In the genomic region with DNA sequence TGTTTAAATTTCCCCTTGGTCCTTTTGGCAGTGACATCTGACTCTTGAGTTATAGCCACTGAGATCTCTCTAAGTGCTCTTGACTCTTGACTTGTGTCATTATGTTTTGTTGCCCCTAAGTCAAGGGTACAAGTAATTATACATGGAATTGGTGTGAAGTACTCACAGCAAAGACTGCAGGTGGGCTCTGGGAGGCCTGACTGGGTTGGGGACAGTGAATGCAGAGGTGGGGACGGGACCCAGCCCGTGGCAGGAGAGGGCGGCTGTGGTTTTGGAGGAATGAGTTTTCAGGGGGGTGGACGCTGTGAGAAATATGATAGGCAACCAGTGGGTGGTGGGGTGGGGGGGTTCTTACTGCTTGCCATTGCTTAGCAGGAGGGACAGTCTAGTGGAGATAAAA, we compare ENCODE assay signal across 14 cellular contexts.
A peak's percentile ranks its signal among the peaks of the same experiment; 100 is the strongest.
DNase-seq lines count a peak whose midpoint lies in the region; ATAC-seq lines count a peak whose summit lies in the region.
"Had no signal": no experiment of that assay in that cellular context is flagged by ENCODE, and none has a peak within 500 bp of the region (broad histone marks: within the 10 kb centered on the region; RNA-seq: fewer than 3 reads in every experiment).

No MANE protein-coding gene starts in this region.

- peaks cover 94% of the 10 kb centered on the region for H3K4me1 ChIP-seq in CD4-positive, alpha-beta memory T cell (ENCODE audit: insufficient read depth, low read length)
- peaks cover 55 to 58% of the 10 kb centered on the region in 2 donors for H3K4me1 ChIP-seq in naive thymus-derived CD4-positive, alpha-beta T cell (ENCODE audit: control insufficient read depth in 2 of 2, insufficient read depth in 2 of 2, low read length in 2 of 2)
- H3K4me1 ChIP-seq: parathyroid adenoma had no signal

- POLR2A ChIA-PET in CD4-positive, alpha-beta memory T cell (lab: Charles Lee; ENCODE audit: partially characterized antibody) = no interaction called here
- POLR2A ChIA-PET in naive thymus-derived CD4-positive, alpha-beta T cell (lab: Charles Lee) = no interaction called here

- no peak for ATAC-seq in naive thymus-derived CD4-positive, alpha-beta T cell
- ATAC-seq: left lobe of liver, upper lobe of right lung had no signal

- H3K4me3 ChIP-seq in CD4-positive, alpha-beta memory T cell (ENCODE audit: low read length in 2 of 2) = no peak overlapping the region
- no peak overlapping the region for H3K4me3 ChIP-seq in naive thymus-derived CD4-positive, alpha-beta T cell (ENCODE audit: low read length)
- H3K4me3 ChIP-seq: upper lobe of right lung had no signal

- DNase-seq in NCI-H748 (lab: John Stamatoyannopoulos, UW; ENCODE audit: unreplicated experiment) (peak; percentile 21), NCI-H748 treated with DMSO at 0.1 percent for 48 hours (lab: John Stamatoyannopoulos, UW) (no peak), NCI-H128 (lab: John Stamatoyannopoulos, UW; ENCODE audit: unreplicated experiment) (no peak), GF-D8 (lab: John Stamatoyannopoulos, UW) (no peak), germinal center (ENCODE audit: low spot score) (no peak)
- no peak for DNase-seq in CD4-positive, alpha-beta memory T cell
- DNase-seq in activated T-helper 1 cell treated with anti-CD3 and anti-CD28 coated beads, Interleukin-12 subunit alpha, Interleukin-12 subunit beta, Interleukin-2, Interleukin-4 antibody, amounts not matched to agents 30 ng/mL and 10 ng/mL and 1 ng/mL, durations not matched to agents 14 hours and 24 hours and 36 hours (ENCODE audit: low spot score) = no peak
- no peak for DNase-seq in naive thymus-derived CD4-positive, alpha-beta T cell
- DNase-seq: activated T-cell treated with anti-CD3 and anti-CD28 coated beads for 4 hours, GDM1, NCI-H1092, upper lobe of right lung had no signal

- no peaks in the 10 kb centered on the region for H3K27me3 ChIP-seq in CD4-positive, alpha-beta memory T cell (ENCODE audit: insufficient read depth, low read length)
- no peaks in the 10 kb centered on the region for H3K27me3 ChIP-seq in naive thymus-derived CD4-positive, alpha-beta T cell (ENCODE audit: control insufficient read depth in 2 of 2, insufficient read depth in 2 of 2, low read length in 2 of 2)
- H3K27me3 ChIP-seq: upper lobe of right lung had no signal

- H3K36me3 Mint-ChIP-seq in CD4-positive, alpha-beta memory T cell = peaks cover 41 to 52% of the 10 kb centered on the region in 2 donors
- peaks cover 58% of the 10 kb centered on the region for H3K36me3 Mint-ChIP-seq in activated T-helper 1 cell treated with anti-CD3 and anti-CD28 coated beads, Interleukin-12 subunit alpha, Interleukin-12 subunit beta, Interleukin-2, Interleukin-4 antibody, amounts not matched to agents 30 ng/mL and 10 ng/mL and 1 ng/mL, durations not matched to agents 14 hours and 24 hours and 36 hours (ENCODE audit: low read depth)
- peaks cover 10 to 56% (median 48%) of the 10 kb centered on the region in 5 donors for H3K36me3 Mint-ChIP-seq in naive thymus-derived CD4-positive, alpha-beta T cell

- H3K9me3 ChIP-seq in CD4-positive, alpha-beta memory T cell (ENCODE audit: control insufficient read depth in 1 of 2, low read length in 2 of 2) = no peaks in the 10 kb centered on the region
- no peaks in the 10 kb centered on the region for H3K9me3 ChIP-seq in naive thymus-derived CD4-positive, alpha-beta T cell (ENCODE audit: control insufficient read depth in 2 of 3, low read length in 3 of 3)
- H3K9me3 ChIP-seq: upper lobe of right lung had no signal

- no peaks in the 10 kb centered on the region for H3K36me3 ChIP-seq in CD4-positive, alpha-beta memory T cell (ENCODE audit: insufficient read depth, low read length)
- no peaks in the 10 kb centered on the region for H3K36me3 ChIP-seq in naive thymus-derived CD4-positive, alpha-beta T cell (ENCODE audit: control insufficient read depth in 2 of 3, insufficient read depth in 3 of 3, low read length in 3 of 3)
- H3K36me3 ChIP-seq: upper lobe of right lung had no signal

- H3K27ac Mint-ChIP-seq in CD4-positive, alpha-beta memory T cell = peak overlapping the region in 6 of 7 donors; percentile 17 to 89 (median 42)
- H3K27ac Mint-ChIP-seq in activated T-helper 1 cell treated with anti-CD3 and anti-CD28 coated beads, Interleukin-12 subunit alpha, Interleukin-12 subunit beta, Interleukin-2, Interleukin-4 antibody, amounts not matched to agents 30 ng/mL and 10 ng/mL and 1 ng/mL, durations not matched to agents 14 hours and 24 hours and 36 hours = peak overlapping the region; percentile 91
- peak overlapping the region; percentile 3 to 86 (median 66) for H3K27ac Mint-ChIP-seq in naive thymus-derived CD4-positive, alpha-beta T cell

- H3K27me3 Mint-ChIP-seq in CD4-positive, alpha-beta memory T cell = no peaks in the 10 kb centered on the region
- no peaks in the 10 kb centered on the region for H3K27me3 Mint-ChIP-seq in activated T-helper 1 cell treated with anti-CD3 and anti-CD28 coated beads, Interleukin-12 subunit alpha, Interleukin-12 subunit beta, Interleukin-2, Interleukin-4 antibody, amounts not matched to agents 30 ng/mL and 10 ng/mL and 1 ng/mL, durations not matched to agents 14 hours and 24 hours and 36 hours (ENCODE audit: insufficient read depth)
- H3K27me3 Mint-ChIP-seq in naive thymus-derived CD4-positive, alpha-beta T cell = no peaks in the 10 kb centered on the region

- H3K4me1 Mint-ChIP-seq in CD4-positive, alpha-beta memory T cell = peaks cover 69 to 93% (median 80%) of the 10 kb centered on the region in 4 donors
- peaks cover 75% of the 10 kb centered on the region for H3K4me1 Mint-ChIP-seq in activated T-helper 1 cell treated with anti-CD3 and anti-CD28 coated beads, Interleukin-12 subunit alpha, Interleukin-12 subunit beta, Interleukin-2, Interleukin-4 antibody, amounts not matched to agents 30 ng/mL and 10 ng/mL and 1 ng/mL, durations not matched to agents 14 hours and 24 hours and 36 hours (ENCODE audit: low read depth)
- H3K4me1 Mint-ChIP-seq in naive thymus-derived CD4-positive, alpha-beta T cell = peaks cover 65 to 98% (median 86%) of the 10 kb centered on the region in 7 donors

- CTCF ChIA-PET in CD4-positive, alpha-beta memory T cell (lab: Charles Lee; ENCODE audit: partially characterized antibody) = interaction anchor here (1.3 kb wide), 1 partner anchor 54 kb away, joined by 4 read pairs; no protein-coding TSS in a partner anchor
- CTCF ChIA-PET in naive thymus-derived CD4-positive, alpha-beta T cell (lab: Charles Lee) = no interaction called here

- H3K9me3 Mint-ChIP-seq in CD4-positive, alpha-beta memory T cell = peaks cover 0 to 4% (median 0%) of the 10 kb centered on the region in 8 donors
- no peaks in the 10 kb centered on the region for H3K9me3 Mint-ChIP-seq in activated T-helper 1 cell treated with anti-CD3 and anti-CD28 coated beads, Interleukin-12 subunit alpha, Interleukin-12 subunit beta, Interleukin-2, Interleukin-4 antibody, amounts not matched to agents 30 ng/mL and 10 ng/mL and 1 ng/mL, durations not matched to agents 14 hours and 24 hours and 36 hours
- H3K9me3 Mint-ChIP-seq in naive thymus-derived CD4-positive, alpha-beta T cell = peaks cover 0 to 4% (median 1%) of the 10 kb centered on the region in 11 donors

- no peak overlapping the region for H3K27ac ChIP-seq in CD4-positive, alpha-beta memory T cell (ENCODE audit: low read depth, low read length)
- no peak overlapping the region for H3K27ac ChIP-seq in naive thymus-derived CD4-positive, alpha-beta T cell (ENCODE audit: low read depth, low read length)
- H3K27ac ChIP-seq: parathyroid adenoma, upper lobe of right lung had no signal

- peak overlapping the region in 3 of 8 donors; percentile 41 to 65 (median 45) for H3K4me3 Mint-ChIP-seq in CD4-positive, alpha-beta memory T cell
- peak overlapping the region; percentile 24 for H3K4me3 Mint-ChIP-seq in activated T-helper 1 cell treated with anti-CD3 and anti-CD28 coated beads, Interleukin-12 subunit alpha, Interleukin-12 subunit beta, Interleukin-2, Interleukin-4 antibody, amounts not matched to agents 30 ng/mL and 10 ng/mL and 1 ng/mL, durations not matched to agents 14 hours and 24 hours and 36 hours
- peak overlapping the region in 4 of 10 donors; percentile 15 to 45 (median 31) for H3K4me3 Mint-ChIP-seq in naive thymus-derived CD4-positive, alpha-beta T cell

- intact Hi-C loops in CD4-positive, alpha-beta memory T cell (cut with micrococcal nuclease) = no loop called here
- intact Hi-C loops in activated T-helper 1 cell treated with anti-CD3 and anti-CD28 coated beads, Interleukin-12 subunit alpha, Interleukin-12 subunit beta, Interleukin-2, Interleukin-4 antibody, amounts not matched to agents 30 ng/mL and 10 ng/mL and 1 ng/mL, durations not matched to agents 14 hours and 24 hours and 36 hours (cut with micrococcal nuclease) = no loop called here
- intact Hi-C loops in naive thymus-derived CD4-positive, alpha-beta T cell (cut with micrococcal nuclease) = loop anchor here in 1 of 2 donors (2.0 kb wide), 2 partner anchors 14 kb away; no protein-coding TSS in a partner anchor
